In genomic region chr20:62712606-62713005, GRCh38 we compare ENCODE assay signal across 28 cellular contexts. TPM values are rescaled to one million over a fixed set of nuclear protein-coding genes. Genes with fewer than 3 reads are reported as not detected.
"Had no signal": no experiment of that assay in that cellular context is flagged by ENCODE, and none has a peak within 500 bp of the region (broad histone marks: within the 10 kb centered on the region; RNA-seq: fewer than 3 reads in every experiment).

No MANE protein-coding gene starts in this region.

- H3K9ac ChIP-seq: KMS-11 had no signal

- H3K4me1 ChIP-seq: adrenal gland, breast epithelium had no signal

- H3K36me3 ChIP-seq: adrenal gland, breast epithelium, Peyer's patch had no signal

- H3K27ac Mint-ChIP-seq: activated CD4-positive, alpha-beta memory T cell treated with anti-CD3 and anti-CD28 coated beads for 36 hours; activated CD4-positive, alpha-beta T cell treated with anti-CD3 and anti-CD28 coated beads, Interleukin-2, amount 10 ng/mL, durations not matched to agents 7 days and 5 days; activated naive CD8-positive, alpha-beta T cell treated with anti-CD3 and anti-CD28 coated beads, Interleukin-2, amount 10 ng/mL, durations not matched to agents 7 days and 5 days; activated T-helper 17 cell treated with anti-CD3 and anti-CD28 coated beads, Interleukin-2, amount 50 U/mL, for 72 hours had no signal

- H3K4me3 Mint-ChIP-seq: activated CD4-positive, alpha-beta memory T cell treated with anti-CD3 and anti-CD28 coated beads for 36 hours; activated CD4-positive, alpha-beta T cell treated with anti-CD3 and anti-CD28 coated beads, Interleukin-2, amount 10 ng/mL, durations not matched to agents 7 days and 5 days; activated naive CD8-positive, alpha-beta T cell treated with anti-CD3 and anti-CD28 coated beads, Interleukin-2, amount 10 ng/mL, durations not matched to agents 7 days and 5 days; activated T-helper 17 cell treated with anti-CD3 and anti-CD28 coated beads, Interleukin-2, amount 50 U/mL, for 72 hours; T-helper 17 cell had no signal

- ATAC-seq: activated T-helper 17 cell treated with anti-CD3 and anti-CD28 coated beads, Interleukin-2, amount 50 U/mL, for 72 hours; T-helper 17 cell had no signal

- H3K36me3 Mint-ChIP-seq: activated CD4-positive, alpha-beta memory T cell treated with anti-CD3 and anti-CD28 coated beads for 36 hours; activated naive CD8-positive, alpha-beta T cell treated with anti-CD3 and anti-CD28 coated beads, Interleukin-2, amount 10 ng/mL, durations not matched to agents 7 days and 5 days; IgD-negative memory B cell had no signal

- H3K9me3 Mint-ChIP-seq: activated CD4-positive, alpha-beta memory T cell treated with anti-CD3 and anti-CD28 coated beads for 36 hours; activated CD4-positive, alpha-beta T cell treated with anti-CD3 and anti-CD28 coated beads, Interleukin-2, amount 10 ng/mL, durations not matched to agents 7 days and 5 days; activated naive CD8-positive, alpha-beta T cell treated with anti-CD3 and anti-CD28 coated beads, Interleukin-2, amount 10 ng/mL, durations not matched to agents 7 days and 5 days; activated T-helper 17 cell treated with anti-CD3 and anti-CD28 coated beads, Interleukin-2, amount 50 U/mL, for 72 hours had no signal

- DNase-seq: activated CD4-positive, alpha-beta memory T cell treated with anti-CD3 and anti-CD28 coated beads for 36 hours; activated CD4-positive, alpha-beta T cell treated with anti-CD3 and anti-CD28 coated beads, Interleukin-2, amount 10 ng/mL, durations not matched to agents 7 days and 5 days; activated CD4-positive, CD25-positive, alpha-beta regulatory T cell; activated gamma-delta T cell; activated naive CD4-positive, alpha-beta T cell treated with anti-CD3 and anti-CD28 coated beads, Interleukin-2, amount 50 U/mL, for 16 hours; activated naive CD8-positive, alpha-beta T cell treated with anti-CD3 and anti-CD28 coated beads, Interleukin-2, amount 10 ng/mL, durations not matched to agents 7 days and 5 days; activated T-cell treated with anti-CD3 and anti-CD28 coated beads for 4 hours; activated T-cell treated with anti-CD3 and anti-CD28 coated beads, Interleukin-2, amount 50 U/mL, for 48 hours; anterior cingulate cortex; central memory CD4-positive, alpha-beta T cell; NCI-H1092; NCI-H1417; NCI-H2029; NCI-H510A treated with DMSO at 0.1 percent for 48 hours; NCI-H69; NK-92 treated with Interleukin-12 subunit alpha and Interleukin-12 subunit beta, amount 100 ng/mL, for 24 hours; OCI-M1; Peyer's patch; SHP77 treated with DMSO at 0.1 percent for 48 hours; T-helper 17 cell; T-helper 9 cell had no signal

- H3K4me3 ChIP-seq: adrenal gland, breast epithelium, Peyer's patch had no signal

- H3K9me3 ChIP-seq: adrenal gland, breast epithelium, Peyer's patch had no signal

- H3K27ac ChIP-seq: adrenal gland, breast epithelium, KMS-11, Peyer's patch had no signal

RNA-seq across cellular contexts. Expression of gene NTSR1, which starts 4.0 kb away (rescaled TPM):
- total RNA-seq: activated CD4-positive, alpha-beta memory T cell treated with anti-CD3 and anti-CD28 coated beads for 36 hours; activated CD8-positive, alpha-beta memory T cell treated with anti-CD3 and anti-CD28 coated beads for 36 hours; activated T-helper 17 cell treated with anti-CD3 and anti-CD28 coated beads, Interleukin-2, amount 50 U/mL, for 72 hours; SK-MEL-5 had no signal
- polyA plus RNA-seq: IgD-negative memory B cell had no signal
